ENCODE assay signal across 8 cellular contexts in the genomic region with DNA sequence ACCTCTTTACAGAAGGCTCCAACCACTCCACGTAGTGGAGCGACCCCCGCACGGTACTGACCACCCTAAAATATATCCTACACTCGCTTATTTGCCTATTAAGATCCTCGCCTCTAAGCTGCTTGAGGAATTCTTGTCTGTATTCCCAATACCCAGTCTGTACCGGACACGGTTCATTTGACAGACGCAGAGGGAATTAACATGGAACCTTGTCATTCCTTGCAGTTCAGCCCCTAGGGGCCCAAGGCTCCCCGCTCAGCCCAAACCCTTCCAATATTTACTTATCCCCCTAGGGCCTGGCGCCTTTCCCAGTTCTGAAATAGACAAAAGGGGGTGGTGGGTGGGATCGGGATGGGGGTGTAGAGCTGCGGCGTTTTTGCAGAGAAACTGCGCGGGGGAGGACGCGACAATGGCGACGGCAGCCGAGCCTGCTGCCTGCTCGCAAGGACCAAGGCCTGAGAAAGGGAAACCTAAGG. TPM values are rescaled to one million over a fixed set of nuclear protein-coding genes. Genes with fewer than 3 reads are reported as not detected.
DNase-seq lines count a peak whose midpoint lies in the region; ATAC-seq, FAIRE-seq and TF ChIP-seq lines count a peak whose summit lies in the region.

No MANE protein-coding gene starts in this region.

- no peak for TF ChIP-seq CTCF in choroid plexus epithelial cell (conservative IDR thresholded peaks at IDR 0.05; ENCODE audit: low read depth, low read length)
- TF ChIP-seq CTCF in D721Med (IDR thresholded peaks at IDR 0.05; ENCODE audit: insufficient read depth, missing control alignments), result no peak

- H3K27ac ChIP-seq in urinary bladder (ENCODE audit: low read depth), result peak overlapping the region; percentile 60

- intact Hi-C loops in posterior vena cava (cut with DNase I), result no loop called here

- peaks cover 2% of the 10 kb centered on the region for H3K36me3 ChIP-seq in urinary bladder (ENCODE audit: insufficient read depth)

- H3K4me3 ChIP-seq in choroid plexus epithelial cell (ENCODE audit: low read depth, low read length) (peak overlapping the region; percentile 99), urinary bladder (ENCODE audit: low read depth, low read length) (peak overlapping the region; percentile 86)

- under 1% methylated on average over 22 of the region's 22 CpGs for WGBS in urinary bladder

- FAIRE-seq in D721Med (lab: Jason Lieb, UNC), result no peak

- no peak for ATAC-seq in GM21423 (IDR thresholded peaks at IDR 0.05; ENCODE audit: unreplicated experiment)

- no peaks in the 10 kb centered on the region for H3K4me1 ChIP-seq in urinary bladder (ENCODE audit: insufficient read depth)

- DNase-seq in GM03348 (ENCODE audit: low spot score), result peak; percentile 42
- peak; percentile 71 for DNase-seq in NCI-H345 treated with DMSO at 0.1 percent for 48 hours (lab: John Stamatoyannopoulos, UW; ENCODE audit: unreplicated experiment)
- DNase-seq in choroid plexus epithelial cell (ENCODE audit: low read depth), result peak; percentile 23
- DNase-seq in lung microvascular endothelial cell (ENCODE audit: low read depth in 2 of 2), result peak; percentile 21 to 29
- DNase-seq in D721Med (ENCODE audit: insufficient read length, low spot score), result no peak
- no peak for DNase-seq in posterior vena cava (ENCODE audit: low spot score)

RNA-seq across cellular contexts. Expression of a gene that starts 0.6 kb away (rescaled TPM):
- 28.8 and 39.9 TPM in 2 replicates for total RNA-seq in lung microvascular endothelial cell
- total RNA-seq in urinary bladder, result 57.3 TPM
- 57.3 TPM for polyA plus RNA-seq in urinary bladder
- total RNA-seq in posterior vena cava, result 10 to 100 TPM; 52.6 to 65.7 TPM

RNA-seq across cellular contexts. Expression of a gene that starts 31.6 kb away (rescaled TPM):
- total RNA-seq in lung microvascular endothelial cell (3.9 and 5.6 TPM in 2 replicates), urinary bladder (5.8 TPM), posterior vena cava (10 to 100 TPM; 33.2 to 44.2 TPM)
- 42.5 TPM for polyA plus RNA-seq in urinary bladder

RNA-seq across cellular contexts. Expression of a gene that starts 38.6 kb away (rescaled TPM):
- 10.5 and 11.1 TPM in 2 replicates for total RNA-seq in lung microvascular endothelial cell
- 13.4 TPM for total RNA-seq in urinary bladder
- 24.2 TPM for polyA plus RNA-seq in urinary bladder
- 10 to 100 TPM; 24.2 to 33.6 TPM for total RNA-seq in posterior vena cava

RNA-seq across cellular contexts. Expression of a gene that starts 46.2 kb away (rescaled TPM):
- total RNA-seq in lung microvascular endothelial cell, result 10.9 and 16.9 TPM in 2 replicates
- total RNA-seq in urinary bladder, result 0.85 TPM
- 1.8 TPM for polyA plus RNA-seq in urinary bladder
- 1 to 10 TPM; 2.3 to 3.7 TPM for total RNA-seq in posterior vena cava

Comparison
In these comparisons a context has a peak if more than half of its experiments do, and no peak if none do; other contexts are left out.
1. DNase-seq: peak in GM03348 (single experiment), NCI-H345 treated with DMSO at 0.1 percent for 48 hours (single experiment), choroid plexus epithelial cell (single experiment) and lung microvascular endothelial cell (2 of 2); none in D721Med (single experiment) and posterior vena cava (single experiment).